Comparison of ENCODE assay signal across 4 cellular contexts in the genomic region with DNA sequence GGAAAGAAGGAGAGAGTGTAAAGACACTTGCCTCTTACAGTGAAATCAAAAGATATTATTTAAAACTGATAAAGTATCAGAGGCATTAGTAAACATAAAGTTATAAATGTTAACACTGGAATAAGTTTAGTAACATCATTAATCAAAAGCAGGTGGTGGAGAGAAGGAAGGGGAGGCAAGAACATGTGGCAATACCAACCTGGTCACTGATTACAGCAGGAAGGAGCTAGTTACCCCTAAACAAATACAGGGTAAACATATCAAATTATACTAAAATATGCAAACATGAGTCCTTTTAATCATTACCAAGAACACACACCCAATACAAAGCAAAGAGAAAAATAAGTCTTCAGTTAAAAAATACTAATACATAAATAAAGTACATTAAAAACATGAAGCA. TPM values are rescaled to one million over a fixed set of nuclear protein-coding genes. Genes with fewer than 3 reads are reported as not detected.
"Had no signal": no experiment of that assay in that cellular context is flagged by ENCODE, and none has a peak within 500 bp of the region (broad histone marks: within the 10 kb centered on the region; RNA-seq: fewer than 3 reads in every experiment).

No MANE protein-coding gene starts in this region.

RNA-seq across cellular contexts. Expression of a gene that starts 25.2 kb away (rescaled TPM):
- total RNA-seq: myocyte had no signal

RNA-seq across cellular contexts. Expression of a gene that starts 43.5 kb away (rescaled TPM):
- total RNA-seq: mononuclear cell had no signal
- polyA plus RNA-seq: immature natural killer cell, keratinocyte had no signal
